Comparison of ENCODE assay signal across 8 cellular contexts in the genomic region with DNA sequence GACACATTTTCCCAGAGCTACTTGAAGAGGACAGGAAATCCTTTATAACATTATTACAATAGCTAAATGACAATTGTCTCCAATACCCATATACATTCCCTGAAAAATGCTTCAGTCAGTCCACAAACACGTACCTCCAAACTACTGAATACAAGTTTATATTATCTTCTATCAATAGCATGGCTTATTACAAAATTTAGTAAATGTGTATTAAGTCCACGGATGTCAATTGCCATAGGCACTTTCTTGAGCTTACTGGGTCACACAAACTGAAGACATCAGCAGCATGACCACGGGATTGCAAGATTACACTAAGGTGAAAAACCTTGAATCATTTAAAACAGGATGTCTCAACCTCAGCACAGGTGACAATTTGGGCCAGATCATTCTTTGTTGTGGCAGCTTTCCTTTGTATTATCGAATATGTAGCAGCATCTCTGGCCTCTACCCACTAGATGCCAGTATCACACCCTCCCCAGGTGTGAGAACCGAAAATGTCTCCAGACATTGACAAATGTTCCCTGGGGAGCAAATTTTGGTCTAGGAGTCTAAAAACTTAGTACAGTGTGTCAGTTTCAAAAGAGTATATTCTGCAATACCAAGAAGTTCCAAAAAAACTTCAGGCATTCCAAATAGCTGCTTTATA. TPM values are rescaled to one million over a fixed set of nuclear protein-coding genes. Genes with fewer than 3 reads are reported as not detected.
DNase-seq lines count a peak whose midpoint lies in the region; ATAC-seq and TF ChIP-seq lines count a peak whose summit lies in the region.

No MANE protein-coding gene starts in this region.

- H2AFZ ChIP-seq in OCI-LY1 (ENCODE audit: low read length) = no peak overlapping the region

- peak; percentile 32 for ATAC-seq in HG02938 (IDR thresholded peaks at IDR 0.05; ENCODE audit: unreplicated experiment)

- no peaks in the 10 kb centered on the region for H4K20me1 ChIP-seq in OCI-LY1 (ENCODE audit: insufficient read depth, low read length)

- no peaks in the 10 kb centered on the region for H3F3A ChIP-seq in OCI-LY1 (ENCODE audit: insufficient read depth, low read length)

- H3K36me3 ChIP-seq in OCI-LY1 (ENCODE audit: insufficient read depth, low read length) (peaks cover 15% of the 10 kb centered on the region; the same call in 1 of the 2 replicates), adrenal gland (replicated peaks in 1 of 2) (no peaks in the 10 kb centered on the region), thymus (ENCODE audit: control insufficient read depth, insufficient read depth) (no peaks in the 10 kb centered on the region)

- H3K4me2 ChIP-seq in OCI-LY1 (ENCODE audit: low read length) = peak overlapping the region; percentile 87

- H3K27me3 ChIP-seq in OCI-LY1 (ENCODE audit: insufficient read depth, low read length) (no peaks in the 10 kb centered on the region), adrenal gland (no peaks in the 10 kb centered on the region), thymus (ENCODE audit: control insufficient read depth, insufficient read depth) (no peaks in the 10 kb centered on the region)

- TF ChIP-seq CTCF in OCI-LY1 (IDR thresholded peaks at IDR 0.05; ENCODE audit: low read length) = peak; percentile 66
- peak in 1 of 6 experiments; percentile 10 for TF ChIP-seq CTCF in adrenal gland (IDR thresholded peaks at IDR 0.05)

- no peak for TF ChIP-seq POLR2A in adrenal gland (IDR thresholded peaks at IDR 0.05)

- H3K4me1 ChIP-seq in OCI-LY1 (ENCODE audit: insufficient read depth, low read length, severe bottlenecking) (peaks cover 59% of the 10 kb centered on the region), adrenal gland (replicated peaks in 1 of 2) (peaks cover 27 to 47% of the 10 kb centered on the region in 2 donors), thymus (ENCODE audit: control insufficient read depth, insufficient read depth, low read length) (peaks cover 11% of the 10 kb centered on the region)

- H3K4me3 ChIP-seq in OCI-LY1 (ENCODE audit: low read depth, low read length, poor library complexity, severe bottlenecking) = peak overlapping the region; percentile 88
- H3K4me3 ChIP-seq in adrenal gland = peak overlapping the region in 2 of 4 donors; percentile 87 to 98
- peak overlapping the region; percentile 97 for H3K4me3 ChIP-seq in thymus (ENCODE audit: low read length)

- intact Hi-C loops in adrenal gland (cut with DNase I) = no loop called here

- H3K9me3 ChIP-seq in OCI-LY1 (ENCODE audit: low read length) (no peaks in the 10 kb centered on the region), adrenal gland (replicated peaks in 1 of 3) (no peaks in the 10 kb centered on the region), thymus (ENCODE audit: control insufficient read depth) (no peaks in the 10 kb centered on the region)

- peak; percentile 42 for DNase-seq in stimulated activated CD4-positive, alpha-beta T cell treated with anti-CD3 and anti-CD28 coated beads, Interleukin-15, amount 100 ng/mL, for 24 hours
- DNase-seq in stimulated activated CD4-positive, alpha-beta T cell treated with anti-CD3 and anti-CD28 coated beads, Interleukin-4, amount 100 ng/mL, for 1 hour = no peak
- DNase-seq in adrenal gland (peak in 1 of 7 donors; percentile 9), medulla oblongata (ENCODE audit: extremely low spot score) (peak; percentile 38), HuH-7.5 (ENCODE audit: low spot score) (no peak)

- no peaks in the 10 kb centered on the region for H3K9me2 ChIP-seq in OCI-LY1 (ENCODE audit: low read depth, low read length)

- H3K79me2 ChIP-seq in OCI-LY1 (ENCODE audit: insufficient read depth, low read length) = peaks cover 55% of the 10 kb centered on the region

- H3K9ac ChIP-seq in OCI-LY1 (ENCODE audit: low read length) = peak overlapping the region; percentile 81

- WGBS in adrenal gland, 4 donors = 17 to 25% (median 19%) methylated on average over 5 of the region's 5 CpGs
- WGBS in thymus = 33% methylated on average over 5 of the region's 5 CpGs

- peak overlapping the region; percentile 84 for H3K27ac ChIP-seq in OCI-LY1 (ENCODE audit: low read depth, low read length, poor library complexity, severe bottlenecking)
- peak overlapping the region in 4 of 5 donors; percentile 65 to 97 (median 79) for H3K27ac ChIP-seq in adrenal gland
- H3K27ac ChIP-seq in thymus (ENCODE audit: low read depth) = peak overlapping the region; percentile 84

RNA-seq across cellular contexts. Expression of gene MBD2, which starts 1.4 kb away (rescaled TPM):
- total RNA-seq in adrenal gland = 10 to 100 TPM; 13.5 to 70.8 (median 39.7) TPM
- 10 to 100 TPM; 27.6 to 51.3 (median 32.4) TPM for polyA plus RNA-seq in adrenal gland
- 61.4 TPM for polyA plus RNA-seq in thymus

RNA-seq across cellular contexts. Expression of gene POLI, which starts 46.3 kb away (rescaled TPM):
- total RNA-seq in adrenal gland = 10 to 100 TPM; 14.0 to 70.8 (median 36.5) TPM
- 10 to 100 TPM; 18.9 to 52.2 (median 32.8) TPM for polyA plus RNA-seq in adrenal gland
- 56.9 TPM for polyA plus RNA-seq in thymus

Comparison
In these comparisons a context has a peak if more than half of its experiments do, and no peak if none do; other contexts are left out.
1. DNase-seq: peak in stimulated activated CD4-positive, alpha-beta T cell treated with anti-CD3 and anti-CD28 coated beads, Interleukin-15, amount 100 ng/mL, for 24 hours (single experiment) and medulla oblongata (single experiment); none in stimulated activated CD4-positive, alpha-beta T cell treated with anti-CD3 and anti-CD28 coated beads, Interleukin-4, amount 100 ng/mL, for 1 hour (single experiment) and HuH-7.5 (single experiment).
2. Peak in every context shown above with its lines, with median percentiles within 50 percentile points of each other: H3K27ac ChIP-seq.